24 cellular contexts compared by ENCODE assay signal in the genomic region with DNA sequence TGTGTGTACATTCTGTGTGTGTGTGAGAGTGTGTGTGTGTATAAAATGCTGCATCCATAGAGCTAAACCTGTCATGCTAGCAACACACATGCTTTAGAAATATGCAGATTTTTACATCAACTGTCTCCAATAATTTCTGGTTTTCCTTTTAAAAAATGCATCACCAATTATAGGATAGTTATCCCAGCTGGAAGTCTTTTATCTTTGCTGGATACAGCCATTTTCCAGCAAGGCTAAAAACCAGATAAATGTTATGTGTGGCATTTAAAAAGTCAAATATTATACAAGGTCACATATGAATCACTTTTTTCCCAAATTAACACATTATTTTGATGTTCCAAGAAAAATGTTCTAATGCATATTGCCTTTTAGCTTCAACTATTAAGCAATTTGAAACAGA.
"Had no signal": no experiment of that assay in that cellular context is flagged by ENCODE, and none has a peak within 500 bp of the region (broad histone marks: within the 10 kb centered on the region; RNA-seq: fewer than 3 reads in every experiment).

No MANE protein-coding gene starts in this region.

- H3K4me1 Mint-ChIP-seq: endodermal cell had no signal

- H3K4me3 ChIP-seq: colonic mucosa, coronary artery, dorsolateral prefrontal cortex, esophagus muscularis mucosa, esophagus squamous epithelium, gastrocnemius medialis, gastroesophageal sphincter, heart left ventricle, heart right ventricle, hepatocyte had no signal

- H3K27me3 ChIP-seq: colonic mucosa, dorsolateral prefrontal cortex, esophagus squamous epithelium, foreskin keratinocyte, gastrocnemius medialis, hepatocyte had no signal

- H3K4me3 Mint-ChIP-seq: dendritic cell treated with granulocyte-macrophage colony-stimulating factor and Interleukin-4, amounts not matched to agents 40 ng/mL and 50 ng/mL, for 4 days; effector memory CD8-positive, alpha-beta T cell; endodermal cell had no signal

- H3K79me2 ChIP-seq: hepatocyte had no signal

- H3K9me3 ChIP-seq: colonic mucosa, esophagus muscularis mucosa, esophagus squamous epithelium, gastrocnemius medialis had no signal

- H3K4me2 ChIP-seq: hepatocyte had no signal

- DNase-seq: colonic mucosa; cortex of kidney; dermis blood vessel endothelial cell; dorsolateral prefrontal cortex; effector CD4-positive, alpha-beta T cell; effector CD8-positive, alpha-beta T cell; effector memory CD4-positive, alpha-beta T cell; effector memory CD8-positive, alpha-beta T cell; endodermal cell; erythroblast; esophagus squamous epithelium; foreskin fibroblast; foreskin keratinocyte; foreskin melanocyte; gastrocnemius medialis; glutamatergic neuron; heart left ventricle; heart right ventricle had no signal

- H3K36me3 ChIP-seq: colonic mucosa, esophagus muscularis mucosa, esophagus squamous epithelium, gastrocnemius medialis, gastroesophageal sphincter, heart left ventricle, heart right ventricle had no signal

- H2AFZ ChIP-seq: hepatocyte had no signal

- H3K27ac Mint-ChIP-seq: dendritic cell treated with granulocyte-macrophage colony-stimulating factor and Interleukin-4, amounts not matched to agents 40 ng/mL and 50 ng/mL, for 4 days; effector memory CD8-positive, alpha-beta T cell; endodermal cell had no signal

- H3K27me3 Mint-ChIP-seq: dendritic cell treated with granulocyte-macrophage colony-stimulating factor and Interleukin-4, amounts not matched to agents 40 ng/mL and 50 ng/mL, for 4 days had no signal

- H3K4me1 ChIP-seq: colonic mucosa, esophagus muscularis mucosa, esophagus squamous epithelium, foreskin keratinocyte, gastrocnemius medialis, gastroesophageal sphincter, heart left ventricle, heart right ventricle had no signal

- H3K27ac ChIP-seq: colonic mucosa, dorsolateral prefrontal cortex, epithelial cell of prostate, esophagus muscularis mucosa, esophagus squamous epithelium, foreskin keratinocyte, gastrocnemius medialis, gastroesophageal sphincter, heart left ventricle, heart right ventricle, hepatocyte had no signal
